Comparison of ENCODE assay signal across 18 cellular contexts in genomic region chr19:58319241-58319640, GRCh38.
"Had no signal": no experiment of that assay in that cellular context is flagged by ENCODE, and none has a peak within 500 bp of the region (broad histone marks: within the 10 kb centered on the region; RNA-seq: fewer than 3 reads in every experiment).

No MANE protein-coding gene starts in this region.

- H3K9me3 ChIP-seq: colonic mucosa, esophagus muscularis mucosa, mucosa of descending colon, sigmoid colon had no signal

- H3K27me3 ChIP-seq: colonic mucosa, esophagus muscularis mucosa, sigmoid colon had no signal

- H3K27ac ChIP-seq: colonic mucosa, esophagus muscularis mucosa, sigmoid colon had no signal

- H3K4me1 ChIP-seq: colonic mucosa, esophagus muscularis mucosa, sigmoid colon had no signal

- DNase-seq: cerebellar nuclear complex; colonic mucosa; dermis blood vessel endothelial cell; left colon; left ventricle myocardium superior; mesendoderm; mucosa of descending colon; naive thymus-derived CD8-positive, alpha-beta T cell; posterior cingulate gyrus; sigmoid colon; stimulated activated CD4-positive, alpha-beta T cell treated with anti-CD3 and anti-CD28 coated beads, Interleukin-2, amount 100 ng/mL, for 24 hours; stimulated activated CD4-positive, alpha-beta T cell treated with anti-CD3 and anti-CD28 coated beads, Interleukin-4, amount 100 ng/mL, for 4 hours; stimulated activated naive B cell treated with anti-CD40 and anti-IgM and Interleukin-4, amounts not matched to agents 10 μg/mL and 1 μg/mL and 100 μg/mL, for 72 hours; stimulated activated naive CD8-positive, alpha-beta T cell treated with anti-CD3 and anti-CD28 coated beads, Interleukin-15, amount 100 ng/mL, for 72 hours; trophoblast cell had no signal

- H3K4me3 ChIP-seq: colonic mucosa, esophagus muscularis mucosa, lung, mucosa of descending colon, sigmoid colon, skin epidermis had no signal

- H3K36me3 ChIP-seq: colonic mucosa had no signal
